ENCODE assay signal across 8 cellular contexts in genomic region chrX:103687696-103688191, GRCh38. TPM values are rescaled to one million over a fixed set of nuclear protein-coding genes. Genes with fewer than 3 reads are reported as not detected.
DNase-seq lines count a peak whose midpoint lies in the region; ATAC-seq, FAIRE-seq and TF ChIP-seq lines count a peak whose summit lies in the region.

No MANE protein-coding gene starts in this region.

- H3K4me1 ChIP-seq in GM23248 (ENCODE audit: insufficient read depth) (peaks cover 23% of the 10 kb centered on the region), HepG2 (ENCODE audit: insufficient read depth, low read length) (peaks cover 47% of the 10 kb centered on the region)

- ATAC-seq in HepG2 (no peak), GM18870 (IDR thresholded peaks at IDR 0.05; ENCODE audit: unreplicated experiment) (no peak)

- FAIRE-seq in HepG2 (lab: Jason Lieb, UNC) = peak; percentile 39

- TF ChIP-seq RAD21 in HepG2 (CRISPR knock-in tag; IDR thresholded peaks at IDR 0.05) = peak; percentile 20; the same call in 1 of the 2 replicates

- peaks cover 37% of the 10 kb centered on the region for H3K79me2 ChIP-seq in GM23248 (ENCODE audit: insufficient read depth)
- H3K79me2 ChIP-seq in HepG2 (ENCODE audit: insufficient read depth, low read length) = peaks cover 29% of the 10 kb centered on the region

- POLR2A ChIA-PET in HepG2 (lab: Yijun Ruan, JAX) = interaction anchor here (0.7 to 1.0 kb wide), 2 partner anchors 58 to 207 kb away, joined by 3 to 13 read pairs; partner anchors contain the start of gene TCEAL1

- peaks cover 29% of the 10 kb centered on the region for H3F3A ChIP-seq in GM23248 (ENCODE audit: insufficient read depth)

- peak; percentile 71 for DNase-seq in ACHN
- peak; percentile 80 for DNase-seq in GM23248
- DNase-seq in NCI-H226 = peak; percentile 65
- peak; percentile 43 to 54 for DNase-seq in activated CD4-positive, alpha-beta T cell treated with anti-CD3 and anti-CD28 coated beads for 4 hours
- DNase-seq in dermis microvascular lymphatic vessel endothelial cell (ENCODE audit: low read depth in 2 of 2) = peak; percentile 66 to 83
- DNase-seq in HepG2 (ENCODE audit: low spot score) = peak; percentile 67
- peak; percentile 39 to 41 for DNase-seq in stimulated activated CD4-positive, alpha-beta T cell treated with anti-CD3 and anti-CD28 coated beads, Interleukin-2, amount 100 ng/mL, for 48 hours

- 1% methylated on average over 15 to 16 of the region's 16 CpGs for WGBS in GM23248 (ENCODE audit: low coverage in 1 of 2, low lambda C conversion rate in 2 of 2, missing lambda C conversion rate in 2 of 2), 2 experiments
- WGBS in HepG2 (ENCODE audit: low lambda C conversion rate) = 1% methylated on average over 15 of the region's 16 CpGs

- in situ Hi-C loops in ACHN (cut with HindIII; ENCODE audit: low pct_ligation_motif_present, low pct_unique_long_range_greater_than_20kb, low sequenced_read_pairs) = no loop called here
- in situ Hi-C loops in GM23248 (cut with MboI) = loop anchor here (10.0 kb wide), 1 partner anchor 153 kb away; no protein-coding TSS in a partner anchor
- in situ Hi-C loops in HepG2 (cut with HindIII; ENCODE audit: extremely low pct_ligation_motif_present, low pct_unique_long_range_greater_than_20kb) = loop anchor here (25.0 kb wide), 1 partner anchor 475 kb away; the partner anchor contains the start of genes FAM199X and SLC25A53

- peak in 1 of 2 experiments; percentile 17; a peak in 1 of 4 replicates for TF ChIP-seq POLR2A in HepG2 (IDR thresholded peaks at IDR 0.05; ENCODE audit: insufficient read depth in 1 of 2, low read depth in 2 of 2, low read length in 2 of 2)

- H2AFZ ChIP-seq in GM23248 = peak overlapping the region; percentile 83
- H2AFZ ChIP-seq in HepG2 (ENCODE audit: low read length) = peak overlapping the region; percentile 54

- BruUV-seq in HepG2 (replicated peaks; lab: Mats Ljungman, UMichigan) = no TSS peak

- H3K4me3 ChIP-seq in GM23248 (peak overlapping the region; percentile 99), HepG2 (replicated peaks in 1 of 3; ENCODE audit: insufficient read depth in 1 of 3, low read depth in 2 of 3, low read length in 3 of 3) (peak overlapping the region; percentile 59 to 71 (median 68))

- H3K4me2 ChIP-seq in GM23248 (ENCODE audit: unreplicated experiment) (peak overlapping the region; percentile 89), HepG2 (ENCODE audit: low read depth, low read length) (peak overlapping the region; percentile 84)

- intact Hi-C loops in HepG2 (cut with micrococcal nuclease; ENCODE audit: unreplicated experiment) = loop anchor here (1.0 to 5.0 kb wide), 4 partner anchors 60 to 155 kb away; partner anchors contain the start of genes TCEAL1 and TCEAL4

- CTCF ChIA-PET in HepG2 (lab: Yijun Ruan, JAX; ENCODE audit: low intra/inter-chr PET ratio, low total read pairs) = interaction anchor here (3.1 kb wide), 1 partner anchor 130 kb away, joined by 20 read pairs; no protein-coding TSS in a partner anchor

- H3K27ac ChIP-seq in GM23248 (peak overlapping the region; percentile 100), HepG2 (ENCODE audit: extremely low read length, insufficient read depth, low read length) (peak overlapping the region; percentile 99)

- TF ChIP-seq EP300 in HepG2 (IDR thresholded peaks at IDR 0.05; ENCODE audit: low read depth in 2 of 2, low read length in 2 of 2) (peak in 1 of 2 experiments; percentile 31; a peak in 1 of 4 replicates), HepG2 (CRISPR knock-in tag; IDR thresholded peaks at IDR 0.05; ENCODE audit: borderline replicate concordance) (no peak)

- H3K9ac ChIP-seq in GM23248 = peak overlapping the region; percentile 100
- peak overlapping the region; percentile 94 for H3K9ac ChIP-seq in HepG2 (ENCODE audit: insufficient read depth, low read depth, low read length)

- H3K9me3 ChIP-seq in GM23248 (ENCODE audit: low read depth) (no peaks in the 10 kb centered on the region), HepG2 (ENCODE audit: low read length) (no peaks in the 10 kb centered on the region)

- peak; percentile 76 for TF ChIP-seq CTCF in HepG2 (CRISPR knock-in tag; IDR thresholded peaks at IDR 0.05)

- H4K20me1 ChIP-seq in GM23248 (ENCODE audit: insufficient read depth) (no peaks in the 10 kb centered on the region), HepG2 (ENCODE audit: insufficient read depth, low read length) (0 out of 2 replicates have a peak, but pooled peaks cover 13% of the 10 kb centered on the region)

- no peaks in the 10 kb centered on the region for H3K27me3 ChIP-seq in GM23248 (replicated peaks; ENCODE audit: insufficient read depth)
- H3K27me3 ChIP-seq in HepG2 (ENCODE audit: control insufficient read depth in 1 of 2, insufficient read depth in 2 of 2, low read length in 2 of 2) = no peaks in the 10 kb centered on the region; a peak in 1 of 5 replicates

- peaks cover 23% of the 10 kb centered on the region for H3K36me3 ChIP-seq in GM23248 (ENCODE audit: low read depth)
- H3K36me3 ChIP-seq in HepG2 (replicated peaks in 1 of 2; ENCODE audit: control insufficient read depth in 1 of 2, insufficient read depth in 2 of 2, low read length in 2 of 2) = peaks cover 3 to 5% of the 10 kb centered on the region in 2 experiments; a peak in 3 of 5 replicates

- no peaks in the 10 kb centered on the region for H3K9me2 ChIP-seq in GM23248 (ENCODE audit: insufficient read depth)

RNA-seq across cellular contexts. Expression of gene MORF4L2, which starts 1.2 kb away (rescaled TPM):
- 640 and 664 TPM in 2 replicates for total RNA-seq in GM23248 (2014; rRNA removed; shearing (Covaris generic))
- 482 and 486 TPM in 2 replicates for polyA plus RNA-seq in GM23248 (2016; fragmentation: Nextera tagmentation; extraction: Ambion mirVana)
- total RNA-seq in dermis microvascular lymphatic vessel endothelial cell = 387 and 448 TPM in 2 replicates
- 469 and 687 TPM in 2 replicates for total RNA-seq in HepG2 (2016; rRNA removed; fragmentation: Illumina TruSeq; extraction: Trizol)
- 65.6 and 69.7 TPM in 2 replicates for total RNA-seq in HepG2 (2016; cell fraction: cytosol; rRNA removed; fragmentation: Illumina TruSeq; extraction: Trizol; ENCODE audit: low read depth)
- 454 and 705 TPM in 2 replicates for total RNA-seq in HepG2 (2016; cell fraction: insoluble cytoplasmic fraction; rRNA removed; fragmentation: Illumina TruSeq; extraction: Trizol)
- 155 and 156 TPM in 2 replicates for total RNA-seq in HepG2 (2016; cell fraction: membrane; rRNA removed; fragmentation: Illumina TruSeq; extraction: Trizol)
- total RNA-seq in HepG2 (2016; cell fraction: nucleus; rRNA removed; fragmentation: Illumina TruSeq; extraction: Trizol) = 190 and 205 TPM in 2 replicates
- polyA plus RNA-seq in HepG2 (2011; rRNA removed) = 312 and 358 TPM in 2 replicates
- polyA plus RNA-seq in HepG2 (2011; cell fraction: cytosol; rRNA removed) = 252 and 394 TPM in 2 replicates
- polyA plus RNA-seq in HepG2 (2011; cell fraction: nucleus; rRNA removed) = 161 and 228 TPM in 2 replicates
- polyA plus RNA-seq in HepG2 (2012) = 304 and 421 TPM in 2 replicates
- 36.8 and 38.0 TPM in 2 replicates for polyA plus RNA-seq in HepG2 (2016; cell fraction: cytosol; fragmentation: Illumina TruSeq; extraction: Trizol; ENCODE audit: low read depth)
- polyA plus RNA-seq in HepG2 (2016; cell fraction: insoluble cytoplasmic fraction; fragmentation: Illumina TruSeq; extraction: Trizol; ENCODE audit: low read depth) = 558 and 637 TPM in 2 replicates
- 89.0 and 96.0 TPM in 2 replicates for polyA plus RNA-seq in HepG2 (2016; cell fraction: membrane; fragmentation: Illumina TruSeq; extraction: Trizol; ENCODE audit: low read depth)
- 444 and 460 TPM in 2 replicates for polyA plus RNA-seq in HepG2 (2016; cell fraction: nucleus; fragmentation: Illumina TruSeq; extraction: Trizol; ENCODE audit: insufficient read depth, low read depth)
- 93.9 and 199 TPM in 2 replicates for polyA minus RNA-seq in HepG2 (2011; rRNA and poly(A)+ RNA removed; ENCODE audit: low replicate concordance)
- polyA minus RNA-seq in HepG2 (2011; cell fraction: cytosol; rRNA and poly(A)+ RNA removed) = 113 and 127 TPM in 2 replicates
- polyA minus RNA-seq in HepG2 (2011; cell fraction: nucleus; rRNA and poly(A)+ RNA removed) = 114 and 158 TPM in 2 replicates

RNA-seq across cellular contexts. Expression of gene TMEM31, which starts 23.0 kb away (rescaled TPM):
- not detected in 2 replicates for total RNA-seq in GM23248 (2014; rRNA removed; shearing (Covaris generic))
- 0.26 and 0.28 TPM in 2 replicates for polyA plus RNA-seq in GM23248 (2016; fragmentation: Nextera tagmentation; extraction: Ambion mirVana)
- 0.13 TPM in 1 of 2 replicates, not detected in the other for total RNA-seq in dermis microvascular lymphatic vessel endothelial cell
- not detected in 2 replicates for total RNA-seq in HepG2 (2016; rRNA removed; fragmentation: Illumina TruSeq; extraction: Trizol)
- total RNA-seq in HepG2 (2016; cell fraction: cytosol; rRNA removed; fragmentation: Illumina TruSeq; extraction: Trizol; ENCODE audit: low read depth) = not detected in 2 replicates
- total RNA-seq in HepG2 (2016; cell fraction: insoluble cytoplasmic fraction; rRNA removed; fragmentation: Illumina TruSeq; extraction: Trizol) = not detected in 2 replicates
- total RNA-seq in HepG2 (2016; cell fraction: membrane; rRNA removed; fragmentation: Illumina TruSeq; extraction: Trizol) = not detected in 2 replicates
- total RNA-seq in HepG2 (2016; cell fraction: nucleus; rRNA removed; fragmentation: Illumina TruSeq; extraction: Trizol) = not detected in 2 replicates
- 0.13 and 0.16 TPM in 2 replicates for polyA plus RNA-seq in HepG2 (2011; rRNA removed)
- polyA plus RNA-seq in HepG2 (2011; cell fraction: cytosol; rRNA removed) = not detected in 2 replicates
- polyA plus RNA-seq in HepG2 (2011; cell fraction: nucleus; rRNA removed) = 0.23 TPM in 1 of 2 replicates, not detected in the other
- polyA plus RNA-seq in HepG2 (2012) = 0.65 TPM in 1 of 2 replicates, not detected in the other
- polyA plus RNA-seq in HepG2 (2016; cell fraction: cytosol; fragmentation: Illumina TruSeq; extraction: Trizol; ENCODE audit: low read depth) = not detected in 2 replicates
- not detected in 2 replicates for polyA plus RNA-seq in HepG2 (2016; cell fraction: insoluble cytoplasmic fraction; fragmentation: Illumina TruSeq; extraction: Trizol; ENCODE audit: low read depth)
- not detected in 2 replicates for polyA plus RNA-seq in HepG2 (2016; cell fraction: membrane; fragmentation: Illumina TruSeq; extraction: Trizol; ENCODE audit: low read depth)
- not detected in 2 replicates for polyA plus RNA-seq in HepG2 (2016; cell fraction: nucleus; fragmentation: Illumina TruSeq; extraction: Trizol; ENCODE audit: insufficient read depth, low read depth)
- polyA minus RNA-seq in HepG2 (2011; rRNA and poly(A)+ RNA removed; ENCODE audit: low replicate concordance) = not detected in 2 replicates
- polyA minus RNA-seq in HepG2 (2011; cell fraction: cytosol; rRNA and poly(A)+ RNA removed) = not detected in 2 replicates
- not detected in 2 replicates for polyA minus RNA-seq in HepG2 (2011; cell fraction: nucleus; rRNA and poly(A)+ RNA removed)

RNA-seq across cellular contexts. Expression of gene TCEAL1, which starts 59.0 kb away (rescaled TPM):
- 22.8 and 30.7 TPM in 2 replicates for total RNA-seq in GM23248 (2014; rRNA removed; shearing (Covaris generic))
- 30.6 and 32.0 TPM in 2 replicates for polyA plus RNA-seq in GM23248 (2016; fragmentation: Nextera tagmentation; extraction: Ambion mirVana)
- 14.5 and 15.0 TPM in 2 replicates for total RNA-seq in dermis microvascular lymphatic vessel endothelial cell
- total RNA-seq in HepG2 (2016; rRNA removed; fragmentation: Illumina TruSeq; extraction: Trizol) = 14.8 and 23.1 TPM in 2 replicates
- 7.1 TPM in 2 replicates for total RNA-seq in HepG2 (2016; cell fraction: cytosol; rRNA removed; fragmentation: Illumina TruSeq; extraction: Trizol; ENCODE audit: low read depth)
- 15.5 and 21.7 TPM in 2 replicates for total RNA-seq in HepG2 (2016; cell fraction: insoluble cytoplasmic fraction; rRNA removed; fragmentation: Illumina TruSeq; extraction: Trizol)
- total RNA-seq in HepG2 (2016; cell fraction: membrane; rRNA removed; fragmentation: Illumina TruSeq; extraction: Trizol) = 13.2 and 14.2 TPM in 2 replicates
- 10.2 and 10.3 TPM in 2 replicates for total RNA-seq in HepG2 (2016; cell fraction: nucleus; rRNA removed; fragmentation: Illumina TruSeq; extraction: Trizol)
- polyA plus RNA-seq in HepG2 (2011; rRNA removed) = 9.4 and 11.2 TPM in 2 replicates
- polyA plus RNA-seq in HepG2 (2011; cell fraction: cytosol; rRNA removed) = 8.4 and 10.8 TPM in 2 replicates
- 5.6 and 9.0 TPM in 2 replicates for polyA plus RNA-seq in HepG2 (2011; cell fraction: nucleus; rRNA removed)
- 11.4 and 14.8 TPM in 2 replicates for polyA plus RNA-seq in HepG2 (2012)
- polyA plus RNA-seq in HepG2 (2016; cell fraction: cytosol; fragmentation: Illumina TruSeq; extraction: Trizol; ENCODE audit: low read depth) = 7.0 and 7.2 TPM in 2 replicates
- 34.4 and 35.1 TPM in 2 replicates for polyA plus RNA-seq in HepG2 (2016; cell fraction: insoluble cytoplasmic fraction; fragmentation: Illumina TruSeq; extraction: Trizol; ENCODE audit: low read depth)
- polyA plus RNA-seq in HepG2 (2016; cell fraction: membrane; fragmentation: Illumina TruSeq; extraction: Trizol; ENCODE audit: low read depth) = 13.5 and 14.8 TPM in 2 replicates
- polyA plus RNA-seq in HepG2 (2016; cell fraction: nucleus; fragmentation: Illumina TruSeq; extraction: Trizol; ENCODE audit: insufficient read depth, low read depth) = 19.1 and 20.7 TPM in 2 replicates
- 2.3 and 4.0 TPM in 2 replicates for polyA minus RNA-seq in HepG2 (2011; rRNA and poly(A)+ RNA removed; ENCODE audit: low replicate concordance)
- 3.3 and 3.9 TPM in 2 replicates for polyA minus RNA-seq in HepG2 (2011; cell fraction: cytosol; rRNA and poly(A)+ RNA removed)
- 3.2 and 3.9 TPM in 2 replicates for polyA minus RNA-seq in HepG2 (2011; cell fraction: nucleus; rRNA and poly(A)+ RNA removed)
